Comparison of ENCODE assay signal across 22 cellular contexts in the genomic region with DNA sequence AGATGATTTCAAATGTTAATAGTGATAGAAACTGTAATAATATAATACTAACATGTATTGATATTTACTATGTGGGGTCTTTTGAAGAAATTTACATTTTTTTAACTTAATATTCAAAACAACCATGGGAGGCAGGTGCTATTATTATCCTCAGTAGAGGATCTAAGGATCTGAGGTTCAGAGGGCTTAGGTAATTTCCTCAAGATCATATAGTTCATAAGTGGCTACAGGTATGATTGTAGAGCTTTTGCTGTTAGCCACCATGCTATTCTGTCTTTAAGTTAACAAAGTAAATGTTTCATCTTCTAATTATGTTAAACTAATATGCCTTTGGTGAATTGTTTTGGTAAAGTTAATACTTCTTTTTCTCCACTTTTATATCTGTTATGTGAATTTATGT.
DNase-seq lines count a peak whose midpoint lies in the region; ATAC-seq and TF ChIP-seq lines count a peak whose summit lies in the region.
"Had no signal": no experiment of that assay in that cellular context is flagged by ENCODE, and none has a peak within 500 bp of the region (broad histone marks: within the 10 kb centered on the region; RNA-seq: fewer than 3 reads in every experiment).

No MANE protein-coding gene starts in this region.

- no peaks in the 10 kb centered on the region for H3F3A ChIP-seq in SK-N-SH (replicated peaks; ENCODE audit: insufficient read depth)

- no peak overlapping the region for H2AFZ ChIP-seq in SK-N-SH (ENCODE audit: low read depth)

- H3K79me2 ChIP-seq in SK-N-SH (ENCODE audit: insufficient read depth) = no peaks in the 10 kb centered on the region

- peak overlapping the region; percentile 59 for H3K27ac Mint-ChIP-seq in activated T-cell treated with anti-CD3 and anti-CD28 coated beads, Interleukin-2, amount 50 U/mL, for 72 hours
- H3K27ac Mint-ChIP-seq in CD4-positive, alpha-beta T cell = peak overlapping the region; percentile 52
- peak overlapping the region; percentile 9 for H3K27ac Mint-ChIP-seq in CD8-positive, alpha-beta T cell
- H3K27ac Mint-ChIP-seq in naive thymus-derived CD4-positive, alpha-beta T cell = peak overlapping the region in 6 of 9 donors; percentile 17 to 77 (median 46)
- H3K27ac Mint-ChIP-seq: HFFc6, IgD-negative memory B cell had no signal

- no peak for DNase-seq in activated T-cell treated with anti-CD3 and anti-CD28 coated beads, Interleukin-2, amount 50 U/mL, for 72 hours
- DNase-seq in activated T-cell treated with anti-CD3 and anti-CD28 coated beads for 4 hours = no peak
- no peak for DNase-seq in CD4-positive, alpha-beta T cell
- DNase-seq in CD8-positive, alpha-beta T cell = no peak
- DNase-seq in naive thymus-derived CD4-positive, alpha-beta T cell = no peak
- DNase-seq in posterior vena cava (ENCODE audit: low spot score) = no peak
- no peak for DNase-seq in SK-N-SH
- DNase-seq: ACHN; AML-193; CD4-positive, alpha-beta memory T cell; COR-L47; DMS 273 treated with DMSO at 0.1 percent for 48 hours; DMS53; DND-41; EL; GOT3; HFFc6 had no signal

- H3K4me2 ChIP-seq in SK-N-SH = no peak overlapping the region

- TF ChIP-seq EP300 in SK-N-SH (IDR thresholded peaks at IDR 0.05; ENCODE audit: borderline replicate concordance in 1 of 2, low read depth in 1 of 2, low read length in 1 of 2) = no peak

- CTCF ChIA-PET in CD4-positive, alpha-beta T cell (lab: Charles Lee) = interaction anchor here (1.3 kb wide), 1 partner anchor 10 kb away, joined by 5 read pairs; no protein-coding TSS in a partner anchor
- CTCF ChIA-PET in CD8-positive, alpha-beta T cell (lab: Charles Lee) = interaction anchor here (1.9 kb wide), 1 partner anchor 8 kb away, joined by 5 read pairs; no protein-coding TSS in a partner anchor
- CTCF ChIA-PET in naive thymus-derived CD4-positive, alpha-beta T cell (lab: Charles Lee) = interaction anchor here (2.3 kb wide), 1 partner anchor 181 kb away, joined by 6 read pairs; no protein-coding TSS in a partner anchor
- CTCF ChIA-PET in SK-N-SH (lab: Yijun Ruan, JAX) = interaction anchor here (1.3 kb wide), 1 partner anchor 81 kb away, joined by 3 read pairs; no protein-coding TSS in a partner anchor

- no peak overlapping the region for H3K4me3 ChIP-seq in CD8-positive, alpha-beta T cell (ENCODE audit: low read depth, low read length)
- H3K4me3 ChIP-seq in naive thymus-derived CD4-positive, alpha-beta T cell (ENCODE audit: low read length) = no peak overlapping the region
- H3K4me3 ChIP-seq in SK-N-SH (ENCODE audit: low read depth in 2 of 2, low read length in 1 of 2) = no peak overlapping the region
- H3K4me3 ChIP-seq: GM12878 had no signal

- no peaks in the 10 kb centered on the region for H3K36me3 ChIP-seq in CD8-positive, alpha-beta T cell (ENCODE audit: insufficient read depth, low read length)
- H3K36me3 ChIP-seq in naive thymus-derived CD4-positive, alpha-beta T cell (ENCODE audit: control insufficient read depth in 2 of 3, insufficient read depth in 3 of 3, low read length in 3 of 3) = no peaks in the 10 kb centered on the region
- H3K36me3 ChIP-seq in SK-N-SH (replicated peaks in 1 of 2; ENCODE audit: control insufficient read depth in 1 of 2, insufficient read depth in 2 of 2, low read length in 1 of 2) = no peaks in the 10 kb centered on the region

- H3K36me3 Mint-ChIP-seq in activated T-cell treated with anti-CD3 and anti-CD28 coated beads, Interleukin-2, amount 50 U/mL, for 72 hours (ENCODE audit: insufficient read depth in 2 of 2) = no peaks in the 10 kb centered on the region
- peaks cover 4% of the 10 kb centered on the region for H3K36me3 Mint-ChIP-seq in CD4-positive, alpha-beta T cell (ENCODE audit: low read depth)
- H3K36me3 Mint-ChIP-seq in CD8-positive, alpha-beta T cell = peaks cover 17% of the 10 kb centered on the region
- H3K36me3 Mint-ChIP-seq in naive thymus-derived CD4-positive, alpha-beta T cell = peaks cover 0 to 37% (median 17%) of the 10 kb centered on the region in 5 donors
- H3K36me3 Mint-ChIP-seq: IgD-negative memory B cell had no signal

- ATAC-seq in activated T-cell treated with anti-CD3 and anti-CD28 coated beads, Interleukin-2, amount 50 U/mL, for 72 hours (replicated peaks in 1 of 2) = peak; percentile 28 to 45
- no peak for ATAC-seq in CD4-positive, alpha-beta T cell (ENCODE audit: poor library complexity)
- peak; percentile 31 for ATAC-seq in CD8-positive, alpha-beta T cell
- ATAC-seq in naive thymus-derived CD4-positive, alpha-beta T cell = peak; percentile 41
- ATAC-seq: GM12878, HCT116, HepG2 had no signal

- H3K4me1 Mint-ChIP-seq in activated T-cell treated with anti-CD3 and anti-CD28 coated beads, Interleukin-2, amount 50 U/mL, for 72 hours (ENCODE audit: low read depth) = peaks cover 59% of the 10 kb centered on the region
- H3K4me1 Mint-ChIP-seq in CD4-positive, alpha-beta T cell (ENCODE audit: low read depth) = peaks cover 70% of the 10 kb centered on the region
- H3K4me1 Mint-ChIP-seq in CD8-positive, alpha-beta T cell (ENCODE audit: low read depth) = peaks cover 75% of the 10 kb centered on the region
- peaks cover 47 to 80% (median 73%) of the 10 kb centered on the region in 7 donors for H3K4me1 Mint-ChIP-seq in naive thymus-derived CD4-positive, alpha-beta T cell

- H3K4me1 ChIP-seq in CD8-positive, alpha-beta T cell (ENCODE audit: insufficient read depth, low read length) = peaks cover 49% of the 10 kb centered on the region
- H3K4me1 ChIP-seq in naive thymus-derived CD4-positive, alpha-beta T cell (ENCODE audit: control insufficient read depth in 2 of 2, insufficient read depth in 2 of 2, low read length in 2 of 2) = peaks cover 10 to 14% of the 10 kb centered on the region in 2 donors
- H3K4me1 ChIP-seq in SK-N-SH (ENCODE audit: control insufficient read depth in 1 of 2, insufficient read depth in 2 of 2, low read depth in 1 of 2, low read length in 1 of 2) = no peaks in the 10 kb centered on the region; a peak in 1 of 4 replicates

- peaks cover 1 to 2% of the 10 kb centered on the region in 2 donors for H3K9me3 Mint-ChIP-seq in activated T-cell treated with anti-CD3 and anti-CD28 coated beads, Interleukin-2, amount 50 U/mL, for 72 hours
- peaks cover 3% of the 10 kb centered on the region for H3K9me3 Mint-ChIP-seq in CD4-positive, alpha-beta T cell
- H3K9me3 Mint-ChIP-seq in CD8-positive, alpha-beta T cell = no peaks in the 10 kb centered on the region
- H3K9me3 Mint-ChIP-seq in naive thymus-derived CD4-positive, alpha-beta T cell = peaks cover 0 to 6% (median 0%) of the 10 kb centered on the region in 11 donors
- H3K9me3 Mint-ChIP-seq: IgD-negative memory B cell had no signal

- TF ChIP-seq RAD21 in SK-N-SH (IDR thresholded peaks at IDR 0.05; ENCODE audit: low read length) = no peak

- no peak overlapping the region for H3K9ac ChIP-seq in SK-N-SH

- POLR2A ChIA-PET in CD4-positive, alpha-beta T cell (lab: Charles Lee) = interaction anchor here (1.0 to 1.4 kb wide), 2 partner anchors 24 to 83 kb away, joined by 3 read pairs; no protein-coding TSS in a partner anchor
- POLR2A ChIA-PET in CD8-positive, alpha-beta T cell (lab: Charles Lee) = no interaction called here
- POLR2A ChIA-PET in naive thymus-derived CD4-positive, alpha-beta T cell (lab: Charles Lee) = no interaction called here
- POLR2A ChIA-PET in SK-N-SH (lab: Yijun Ruan, JAX) = no interaction called here

- no peaks in the 10 kb centered on the region for H3K9me2 ChIP-seq in SK-N-SH

- no peaks in the 10 kb centered on the region for H3K27me3 Mint-ChIP-seq in activated T-cell treated with anti-CD3 and anti-CD28 coated beads, Interleukin-2, amount 50 U/mL, for 72 hours (ENCODE audit: low read depth)
- no peaks in the 10 kb centered on the region for H3K27me3 Mint-ChIP-seq in CD4-positive, alpha-beta T cell
- H3K27me3 Mint-ChIP-seq in CD8-positive, alpha-beta T cell (ENCODE audit: low read depth) = no peaks in the 10 kb centered on the region
- no peaks in the 10 kb centered on the region for H3K27me3 Mint-ChIP-seq in naive thymus-derived CD4-positive, alpha-beta T cell
- H3K27me3 Mint-ChIP-seq: CD4-positive, alpha-beta memory T cell had no signal

- no peaks in the 10 kb centered on the region for H4K20me1 ChIP-seq in SK-N-SH (ENCODE audit: insufficient read depth)

- no peak for TF ChIP-seq CTCF in CD4-positive, alpha-beta T cell (IDR thresholded peaks at IDR 0.05)
- TF ChIP-seq CTCF in CD8-positive, alpha-beta T cell (IDR thresholded peaks at IDR 0.05) = no peak
- TF ChIP-seq CTCF in SK-N-SH (IDR thresholded peaks at IDR 0.05) = no peak

- H3K27me3 ChIP-seq in CD4-positive, alpha-beta T cell (ENCODE audit: control insufficient read depth, insufficient read depth, low read length) = no peaks in the 10 kb centered on the region
- H3K27me3 ChIP-seq in CD8-positive, alpha-beta T cell (ENCODE audit: insufficient read depth, low read length) = no peaks in the 10 kb centered on the region
- no peaks in the 10 kb centered on the region for H3K27me3 ChIP-seq in naive thymus-derived CD4-positive, alpha-beta T cell (ENCODE audit: control insufficient read depth in 2 of 2, insufficient read depth in 2 of 2, low read length in 2 of 2)
- H3K27me3 ChIP-seq in SK-N-SH (ENCODE audit: insufficient read depth) = no peaks in the 10 kb centered on the region

- no peak overlapping the region for H3K4me3 Mint-ChIP-seq in activated T-cell treated with anti-CD3 and anti-CD28 coated beads, Interleukin-2, amount 50 U/mL, for 72 hours
- H3K4me3 Mint-ChIP-seq in CD4-positive, alpha-beta T cell = no peak overlapping the region
- no peak overlapping the region for H3K4me3 Mint-ChIP-seq in CD8-positive, alpha-beta T cell
- H3K4me3 Mint-ChIP-seq in naive thymus-derived CD4-positive, alpha-beta T cell = peak overlapping the region in 4 of 10 donors; percentile 36 to 74 (median 50)
- H3K4me3 Mint-ChIP-seq: HFFc6, IgD-negative memory B cell had no signal

- H3K9me3 ChIP-seq in CD4-positive, alpha-beta T cell (ENCODE audit: control insufficient read depth, low read length) = no peaks in the 10 kb centered on the region
- H3K9me3 ChIP-seq in CD8-positive, alpha-beta T cell (ENCODE audit: low read length) = no peaks in the 10 kb centered on the region
- H3K9me3 ChIP-seq in naive thymus-derived CD4-positive, alpha-beta T cell (ENCODE audit: control insufficient read depth in 2 of 3, low read length in 3 of 3) = no peaks in the 10 kb centered on the region
- H3K9me3 ChIP-seq in SK-N-SH = no peaks in the 10 kb centered on the region

- intact Hi-C loops in CD4-positive, alpha-beta T cell (cut with DNase I, micrococcal nuclease) = loop anchor here (5.0 kb wide), 2 partner anchors 40 to 45 kb away; no protein-coding TSS in a partner anchor
- intact Hi-C loops in CD8-positive, alpha-beta T cell (cut with DNase I, micrococcal nuclease) = loop anchor here in 1 of 2 experiments (1.0 kb wide), 1 partner anchor 8 kb away; no protein-coding TSS in a partner anchor
- intact Hi-C loops in naive thymus-derived CD4-positive, alpha-beta T cell (cut with micrococcal nuclease) = loop anchor here in 1 of 2 donors (2.0 to 5.0 kb wide), 2 partner anchors 18 to 35 kb away; no protein-coding TSS in a partner anchor
- intact Hi-C loops in posterior vena cava (cut with DNase I) = no loop called here

- H3K27ac ChIP-seq in CD4-positive, alpha-beta T cell (ENCODE audit: low read depth, low read length) = no peak overlapping the region
- H3K27ac ChIP-seq in CD8-positive, alpha-beta T cell (ENCODE audit: low read depth, low read length) = no peak overlapping the region
- H3K27ac ChIP-seq in naive thymus-derived CD4-positive, alpha-beta T cell (ENCODE audit: low read depth, low read length) = peak overlapping the region; percentile 20
- H3K27ac ChIP-seq in SK-N-SH (ENCODE audit: low read depth in 2 of 2, low read length in 1 of 2) = no peak overlapping the region
- H3K27ac ChIP-seq: C4-2B had no signal

Comparison
In these comparisons a context has a peak if more than half of its experiments do, and no peak if none do; other contexts are left out.
1. H3K27ac Mint-ChIP-seq: peak in every context shown above with its lines; median percentile 59 in activated T-cell treated with anti-CD3 and anti-CD28 coated beads, Interleukin-2, amount 50 U/mL, for 72 hours; 52 in CD4-positive, alpha-beta T cell; 46 in naive thymus-derived CD4-positive, alpha-beta T cell; 9 in CD8-positive, alpha-beta T cell.
2. intact Hi-C loops: an anchor here in CD4-positive, alpha-beta T cell (5.0 kb wide); none called in posterior vena cava.